ENCODE assay signal across 1 cellular context in the genomic region with DNA sequence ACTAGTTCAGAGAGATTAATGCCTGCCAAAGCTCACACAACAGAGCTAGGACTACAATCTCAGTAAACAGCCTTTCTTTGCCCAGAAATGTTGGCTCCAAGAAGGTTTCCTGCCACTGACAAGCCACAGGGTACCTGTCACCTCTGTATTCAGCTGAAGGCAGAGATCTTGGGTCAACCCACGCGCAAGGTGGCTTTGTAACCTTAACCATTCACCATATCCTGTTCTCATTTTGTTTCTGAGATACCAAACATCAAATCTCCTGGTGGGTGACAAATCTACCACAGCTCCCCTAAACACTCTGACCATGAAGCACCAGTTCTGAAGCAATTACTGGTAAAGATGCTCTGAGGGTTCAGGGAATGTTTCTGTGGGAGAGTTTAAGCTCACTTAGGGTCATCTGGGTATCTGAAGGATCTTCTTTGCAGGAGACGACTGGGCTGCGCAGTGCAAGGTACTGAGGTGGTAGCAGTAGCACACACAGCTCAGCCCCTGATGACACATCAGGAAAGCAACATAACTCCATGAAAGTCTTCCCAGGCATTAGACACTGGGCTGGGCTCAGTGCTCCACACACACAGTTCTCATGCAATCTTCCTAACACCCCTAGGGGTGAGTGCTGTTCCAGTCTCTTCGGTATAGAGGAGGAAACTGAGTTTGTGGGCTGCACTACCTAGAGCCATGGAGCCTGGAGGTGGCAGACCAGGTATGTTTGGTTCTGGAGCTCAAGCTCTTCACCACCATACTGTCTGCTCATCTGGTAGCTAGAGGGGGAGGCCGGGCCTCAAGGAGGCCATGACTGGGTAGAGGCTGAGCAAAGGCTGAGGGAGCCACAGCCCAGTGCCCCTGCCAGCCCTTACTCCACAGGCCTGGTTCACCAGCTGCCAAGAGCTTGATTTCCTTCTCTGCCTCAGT.
TF ChIP-seq lines count a peak whose summit lies in the region.

No MANE protein-coding gene starts in this region.

TF ChIP-seq in IMR-90, 13 proteins besides CTCF, POLR2A, EP300 and RAD21:
- TF ChIP-seq MAZ (IDR thresholded peaks at IDR 0.05; ENCODE audit: borderline replicate concordance, low read depth, low read length) (no peak), BHLHE40 (IDR thresholded peaks at IDR 0.05; ENCODE audit: low read depth, low read length) (no peak), FOS (IDR thresholded peaks at IDR 0.05; ENCODE audit: low read depth, low read length) (no peak), NFE2L2 (IDR thresholded peaks at IDR 0.05; ENCODE audit: low read depth, low read length) (no peak), RFX5 (IDR thresholded peaks at IDR 0.05; ENCODE audit: low read depth, low read length) (no peak), MXI1 (IDR thresholded peaks at IDR 0.05; ENCODE audit: borderline replicate concordance, low read depth, low read length) (no peak), CHD1 (IDR thresholded peaks at IDR 0.05; ENCODE audit: low read depth, low read length) (no peak), MAFK (IDR thresholded peaks at IDR 0.05; ENCODE audit: low read depth, low read length) (no peak), CEBPB (IDR thresholded peaks at IDR 0.05; ENCODE audit: low read depth, low read length) (no peak), RCOR1 (IDR thresholded peaks at IDR 0.05; ENCODE audit: insufficient replicate concordance, low read length) (no peak), SMC3 (IDR thresholded peaks at IDR 0.05; ENCODE audit: low read depth, low read length) (no peak)
- TF ChIP-seq, protein P1, sequence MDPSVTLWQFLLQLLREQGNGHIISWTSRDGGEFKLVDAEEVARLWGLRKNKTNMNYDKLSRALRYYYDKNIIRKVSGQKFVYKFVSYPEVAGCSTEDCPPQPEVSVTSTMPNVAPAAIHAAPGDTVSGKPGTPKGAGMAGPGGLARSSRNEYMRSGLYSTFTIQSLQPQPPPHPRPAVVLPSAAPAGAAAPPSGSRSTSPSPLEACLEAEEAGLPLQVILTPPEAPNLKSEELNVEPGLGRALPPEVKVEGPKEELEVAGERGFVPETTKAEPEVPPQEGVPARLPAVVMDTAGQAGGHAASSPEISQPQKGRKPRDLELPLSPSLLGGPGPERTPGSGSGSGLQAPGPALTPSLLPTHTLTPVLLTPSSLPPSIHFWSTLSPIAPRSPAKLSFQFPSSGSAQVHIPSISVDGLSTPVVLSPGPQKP (IDR thresholded peaks at IDR 0.05; ENCODE audit: borderline replicate concordance, low read depth, low read length) = no peak
- TF ChIP-seq, protein P2, sequence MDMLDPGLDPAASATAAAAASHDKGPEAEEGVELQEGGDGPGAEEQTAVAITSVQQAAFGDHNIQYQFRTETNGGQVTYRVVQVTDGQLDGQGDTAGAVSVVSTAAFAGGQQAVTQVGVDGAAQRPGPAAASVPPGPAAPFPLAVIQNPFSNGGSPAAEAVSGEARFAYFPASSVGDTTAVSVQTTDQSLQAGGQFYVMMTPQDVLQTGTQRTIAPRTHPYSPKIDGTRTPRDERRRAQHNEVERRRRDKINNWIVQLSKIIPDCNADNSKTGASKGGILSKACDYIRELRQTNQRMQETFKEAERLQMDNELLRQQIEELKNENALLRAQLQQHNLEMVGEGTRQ (IDR thresholded peaks at IDR 0.05; ENCODE audit: low read depth, low read length) = no peak
